In genomic region chr4:15457401-15458201, GRCh38 we compare ENCODE assay signal across 8 cellular contexts. TPM values are rescaled to one million over a fixed set of nuclear protein-coding genes. Genes with fewer than 3 reads are reported as not detected.
DNase-seq lines count a peak whose midpoint lies in the region; ATAC-seq and TF ChIP-seq lines count a peak whose summit lies in the region.

No MANE protein-coding gene starts in this region.

- H3K9me3 Mint-ChIP-seq in stimulated activated memory B cell treated with anti-CD40 and anti-IgM and Interleukin-4, amounts not matched to agents 10 μg/mL and 1 μg/mL and 100 μg/mL, for 72 hours = no peaks in the 10 kb centered on the region

- H3K36me3 ChIP-seq in adrenal gland (replicated peaks in 1 of 2) = no peaks in the 10 kb centered on the region

- H3K4me3 ChIP-seq in adrenal gland (no peak overlapping the region), right cardiac atrium (ENCODE audit: low read length) (no peak overlapping the region)

- H3K27me3 Mint-ChIP-seq in stimulated activated memory B cell treated with anti-CD40 and anti-IgM and Interleukin-4, amounts not matched to agents 10 μg/mL and 1 μg/mL and 100 μg/mL, for 72 hours = no peaks in the 10 kb centered on the region

- TF ChIP-seq POLR2A in adrenal gland (IDR thresholded peaks at IDR 0.05) = no peak

- intact Hi-C loops in adrenal gland (cut with DNase I) (loop anchor here in 1 of 2 donors (5.0 to 10.0 kb wide), 2 partner anchors 63 to 225 kb away; no protein-coding TSS in a partner anchor), right cardiac atrium (cut with DNase I) (loop anchor here in 3 of 4 donors (2.0 to 5.0 kb wide), 2 partner anchors 219 to 220 kb away; no protein-coding TSS in a partner anchor)

- TF ChIP-seq CTCF in GM13976 (IDR thresholded peaks at IDR 0.05; ENCODE audit: borderline replicate concordance, control extremely low read depth, extremely low read depth, insufficient read depth, missing control alignments) = peak; percentile 44
- peak; percentile 76 to 81 (median 78) for TF ChIP-seq CTCF in adrenal gland (IDR thresholded peaks at IDR 0.05)

- H3K27ac Mint-ChIP-seq in stimulated activated memory B cell treated with anti-CD40 and anti-IgM and Interleukin-4, amounts not matched to agents 10 μg/mL and 1 μg/mL and 100 μg/mL, for 72 hours = no peak overlapping the region

- H3K27ac ChIP-seq in adrenal gland = peak overlapping the region in 2 of 5 donors; percentile 30 to 42
- H3K27ac ChIP-seq in right cardiac atrium (ENCODE audit: low read length) = no peak overlapping the region

- in situ Hi-C loops in GM13976 (cut with MboI; ENCODE audit: low sequenced_read_pairs, unreplicated experiment) = loop anchor here (10.0 kb wide), 1 partner anchor 223 kb away; no protein-coding TSS in a partner anchor

- ATAC-seq in HG02642 (IDR thresholded peaks at IDR 0.05; ENCODE audit: poor library complexity, unreplicated experiment) (peak; percentile 89), right cardiac atrium (peak; percentile 59 to 70)
- peak; percentile 98 for ATAC-seq in stimulated activated memory B cell treated with anti-CD40 and anti-IgM and Interleukin-4, amounts not matched to agents 10 μg/mL and 1 μg/mL and 100 μg/mL, for 72 hours

- H3K27me3 ChIP-seq in adrenal gland (no peaks in the 10 kb centered on the region), right cardiac atrium (ENCODE audit: control insufficient read depth, insufficient read depth) (no peaks in the 10 kb centered on the region)

- peaks cover 21% of the 10 kb centered on the region for H3K4me1 Mint-ChIP-seq in stimulated activated memory B cell treated with anti-CD40 and anti-IgM and Interleukin-4, amounts not matched to agents 10 μg/mL and 1 μg/mL and 100 μg/mL, for 72 hours

- H3K36me3 Mint-ChIP-seq in stimulated activated memory B cell treated with anti-CD40 and anti-IgM and Interleukin-4, amounts not matched to agents 10 μg/mL and 1 μg/mL and 100 μg/mL, for 72 hours = no peaks in the 10 kb centered on the region

- H3K9me3 ChIP-seq in adrenal gland (replicated peaks in 1 of 3) = no peaks in the 10 kb centered on the region
- H3K9me3 ChIP-seq in right cardiac atrium (ENCODE audit: control insufficient read depth, low read length) = no peaks in the 10 kb centered on the region

- H3K4me1 ChIP-seq in adrenal gland (replicated peaks in 1 of 2) = peaks cover 3 to 8% of the 10 kb centered on the region in 2 donors
- no peaks in the 10 kb centered on the region for H3K4me1 ChIP-seq in right cardiac atrium (ENCODE audit: control insufficient read depth, insufficient read depth, low read length)

- DNase-seq in AG08396 (ENCODE audit: low spot score) = peak; percentile 29
- peak; percentile 29 for DNase-seq in GM13976 (ENCODE audit: low spot score)
- peak; percentile 83 for DNase-seq in NAMALWA (ENCODE audit: low spot score)
- no peak for DNase-seq in adrenal gland
- DNase-seq in right cardiac atrium = no peak
- DNase-seq in activated naive CD4-positive, alpha-beta T cell treated with Interleukin-2 at 50 U/mL for 16 hours = no peak

- 17 to 22% (median 20%) methylated on average over 7 of the region's 7 CpGs for WGBS in adrenal gland, 4 donors
- 25% methylated on average over 7 of the region's 7 CpGs for whole genome bisulfite sequencing in right cardiac atrium

- H3K4me3 Mint-ChIP-seq in stimulated activated memory B cell treated with anti-CD40 and anti-IgM and Interleukin-4, amounts not matched to agents 10 μg/mL and 1 μg/mL and 100 μg/mL, for 72 hours = no peak overlapping the region

RNA-seq across cellular contexts. Expression of gene CC2D2A, which starts 12.1 kb away (rescaled TPM):
- total RNA-seq in adrenal gland (10 to 100 TPM; 14.4 to 52.3 (median 20.9) TPM), right cardiac atrium (10 to 100 TPM in 3 of 4 donors, 1 to 10 TPM in 1; 8.2 to 13.6 (median 13.3) TPM)
- polyA plus RNA-seq in adrenal gland (10 to 100 TPM; 15.7 to 35.5 (median 17.5) TPM), right cardiac atrium (13.0 TPM)

RNA-seq across cellular contexts. Expression of gene C1QTNF7, which starts 29.8 kb away (rescaled TPM):
- total RNA-seq in adrenal gland = 1 to 10 TPM in 4 of 8 donors, under 1 TPM in 4; 0.09 to 2.8 (median 1.3) TPM
- 1 to 10 TPM in 2 of 3 donors, under 1 TPM in 1; 0.92 to 1.2 (median 1.0) TPM for polyA plus RNA-seq in adrenal gland
- total RNA-seq in right cardiac atrium = 1 to 10 TPM; 1.6 to 4.0 (median 2.2) TPM
- 1.7 TPM for polyA plus RNA-seq in right cardiac atrium

Comparison
In these comparisons a context has a peak if more than half of its experiments do, and no peak if none do; other contexts are left out.
1. DNase-seq: peak in AG08396 (single experiment), GM13976 (single experiment) and NAMALWA (single experiment); none in adrenal gland (0 of 7), right cardiac atrium (0 of 3) and activated naive CD4-positive, alpha-beta T cell treated with Interleukin-2 at 50 U/mL for 16 hours (single experiment).
2. Peak in every context shown above with its lines, with median percentiles within 50 percentile points of each other: ATAC-seq.